9 cellular contexts compared by ENCODE assay signal in genomic region chr4:13657016-13657415, GRCh38. TPM values are rescaled to one million over a fixed set of nuclear protein-coding genes. Genes with fewer than 3 reads are reported as not detected.
DNase-seq lines count a peak whose midpoint lies in the region; ATAC-seq, FAIRE-seq and TF ChIP-seq lines count a peak whose summit lies in the region.
"Had no signal": no experiment of that assay in that cellular context is flagged by ENCODE, and none has a peak within 500 bp of the region (broad histone marks: within the 10 kb centered on the region; RNA-seq: fewer than 3 reads in every experiment).

No MANE protein-coding gene starts in this region.

- H3K4me3 Mint-ChIP-seq in T-helper 1 cell treated with Interleukin-12 subunit alpha and Interleukin-12 subunit beta and Interleukin-4 antibody, amounts not matched to agents 30 μg/mL and 1 μg/mL, for 36 hours, result peak overlapping the region; percentile 64

- peak overlapping the region; percentile 92 for H3K27ac ChIP-seq in SK-N-MC
- peak overlapping the region in 1 of 21 experiments; percentile 18 for H3K27ac ChIP-seq in skin epidermis
- no peak overlapping the region for H3K27ac ChIP-seq in aorta (ENCODE audit: low read depth in 1 of 2, low read length in 2 of 2)
- no peak overlapping the region for H3K27ac ChIP-seq in WERI-Rb-1

- DNase-seq in T-helper 1 cell (no peak), SK-N-MC (ENCODE audit: low read depth, low spot score) (no peak), epithelial cell of proximal tubule (ENCODE audit: low read depth) (no peak), frontal cortex (ENCODE audit: low spot score in 2 of 2) (no peak), aorta (no peak), WERI-Rb-1 (no peak)

- H3K9me3 ChIP-seq in SK-N-MC (ENCODE audit: low read depth, low read length) (0 out of 2 replicates have a peak, but pooled peaks cover 2% of the 10 kb centered on the region), aorta (ENCODE audit: control insufficient read depth, low read length) (no peaks in the 10 kb centered on the region), WERI-Rb-1 (ENCODE audit: severe bottlenecking) (no peaks in the 10 kb centered on the region)

- H3K4me3 ChIP-seq in SK-N-MC (peak overlapping the region; percentile 57), epithelial cell of proximal tubule (ENCODE audit: low read depth, low read length) (peak overlapping the region; percentile 14), skin epidermis (peak overlapping the region in 4 of 7 experiments; percentile 3 to 28 (median 12)), aorta (ENCODE audit: low read length in 2 of 2) (no peak overlapping the region), WERI-Rb-1 (ENCODE audit: low read depth, low read length) (no peak overlapping the region)

- no peak for FAIRE-seq in frontal cortex (lab: Jason Lieb, UNC)
- FAIRE-seq: urothelium cell line had no signal

- H3K36me3 Mint-ChIP-seq in T-helper 1 cell treated with Interleukin-12 subunit alpha and Interleukin-12 subunit beta and Interleukin-4 antibody, amounts not matched to agents 30 μg/mL and 1 μg/mL, for 36 hours (ENCODE audit: low read depth), result no peaks in the 10 kb centered on the region

- H3K9ac ChIP-seq in SK-N-MC (ENCODE audit: insufficient read length), result peak overlapping the region; percentile 71

- H3K27me3 Mint-ChIP-seq in T-helper 1 cell treated with Interleukin-12 subunit alpha and Interleukin-12 subunit beta and Interleukin-4 antibody, amounts not matched to agents 30 μg/mL and 1 μg/mL, for 36 hours (ENCODE audit: low read depth), result peaks cover 4% of the 10 kb centered on the region

- H3K9me3 Mint-ChIP-seq in T-helper 1 cell treated with Interleukin-12 subunit alpha and Interleukin-12 subunit beta and Interleukin-4 antibody, amounts not matched to agents 30 μg/mL and 1 μg/mL, for 36 hours, result no peaks in the 10 kb centered on the region

- H3K4me1 Mint-ChIP-seq in T-helper 1 cell treated with Interleukin-12 subunit alpha and Interleukin-12 subunit beta and Interleukin-4 antibody, amounts not matched to agents 30 μg/mL and 1 μg/mL, for 36 hours (ENCODE audit: low read depth), result peaks cover 10% of the 10 kb centered on the region

- no peaks in the 10 kb centered on the region for H3K36me3 ChIP-seq in SK-N-MC (ENCODE audit: insufficient read depth, low read length)
- H3K36me3 ChIP-seq in aorta (ENCODE audit: control insufficient read depth in 1 of 2, insufficient read depth in 2 of 2, low read length in 1 of 2), result no peaks in the 10 kb centered on the region
- H3K36me3 ChIP-seq in WERI-Rb-1, result no peaks in the 10 kb centered on the region

- no peaks in the 10 kb centered on the region for H3K4me1 ChIP-seq in aorta (ENCODE audit: control insufficient read depth in 1 of 2, insufficient read depth in 2 of 2, low read length in 2 of 2)

- TF ChIP-seq CTCF in epithelial cell of proximal tubule (conservative IDR thresholded peaks at IDR 0.05; ENCODE audit: low read depth, low read length) (no peak), WERI-Rb-1 (IDR thresholded peaks at IDR 0.05; ENCODE audit: low read depth, low read length) (no peak)

- WGBS in aorta, 2 donors, result 48 to 62% methylated on average over 4 of the region's 4 CpGs

- H3K27me3 ChIP-seq in aorta (ENCODE audit: control insufficient read depth in 1 of 2, insufficient read depth in 2 of 2, low read length in 1 of 2) (no peaks in the 10 kb centered on the region), WERI-Rb-1 (ENCODE audit: insufficient read depth, low read depth, severe bottlenecking) (peaks cover 3% of the 10 kb centered on the region)

- intact Hi-C loops in aorta (cut with DNase I), result loop anchor here in 1 of 2 donors (5.0 kb wide), 1 partner anchor 595 kb away; no protein-coding TSS in a partner anchor

- H3K27ac Mint-ChIP-seq in T-helper 1 cell treated with Interleukin-12 subunit alpha and Interleukin-12 subunit beta and Interleukin-4 antibody, amounts not matched to agents 30 μg/mL and 1 μg/mL, for 36 hours, result peak overlapping the region; percentile 37

- ATAC-seq in aorta (ENCODE audit: low FRiP score), result no peak

RNA-seq across cellular contexts. Expression of gene BOD1L1, which starts 29.5 kb away (rescaled TPM):
- total RNA-seq in epithelial cell of proximal tubule (12.7 and 20.6 TPM in 2 replicates), frontal cortex (45.2 TPM), aorta (10 to 100 TPM; 42.5 to 52.6 TPM)
- polyA plus RNA-seq in aorta, result 10 to 100 TPM in 1 of 2 donors, 1 to 10 TPM in 1; 7.6 to 17.0 TPM

Comparison
In these comparisons a context has a peak if more than half of its experiments do, and no peak if none do; other contexts are left out.
1. H3K4me3 ChIP-seq: peak in SK-N-MC (single experiment), epithelial cell of proximal tubule (single experiment) and skin epidermis (4 of 7); none in aorta (0 of 2) and WERI-Rb-1 (single experiment).